ENCODE assay signal across 20 cellular contexts in genomic region chr1:4178501-4178900, GRCh38.
A peak's percentile ranks its signal among the peaks of the same experiment; 100 is the strongest.
DNase-seq lines count a peak whose midpoint lies in the region; ATAC-seq and TF ChIP-seq lines count a peak whose summit lies in the region.
"Had no signal": no experiment of that assay in that cellular context is flagged by ENCODE, and none has a peak within 500 bp of the region (broad histone marks: within the 10 kb centered on the region; RNA-seq: fewer than 3 reads in every experiment).

No MANE protein-coding gene starts in this region.

- intact Hi-C loops in posterior vena cava (cut with DNase I): no loop called here

- no peak overlapping the region for H3K4me3 Mint-ChIP-seq in activated T-cell treated with anti-CD3 and anti-CD28 coated beads, Interleukin-2, amount 50 U/mL, for 24 hours
- no peak overlapping the region for H3K4me3 Mint-ChIP-seq in activated T-cell treated with anti-CD3 and anti-CD28 coated beads, Interleukin-2, amount 50 U/mL, for 72 hours

- DNase-seq in activated T-cell treated with anti-CD3 and anti-CD28 coated beads, Interleukin-2, amount 50 U/mL, for 24 hours: peak; percentile 15
- DNase-seq in activated T-cell treated with anti-CD3 and anti-CD28 coated beads, Interleukin-2, amount 50 U/mL, for 72 hours: no peak
- DNase-seq in HEK293T (ENCODE audit: extremely low spot score) (peak; percentile 0), germinal center (ENCODE audit: low spot score) (peak; percentile 1), posterior vena cava (ENCODE audit: low spot score) (peak; percentile 47)
- DNase-seq: DMS79, GM23248, MG63, NCI-H1417, NCI-H1694 treated with DMSO at 0.1 percent for 48 hours, NCI-H2081 treated with DMSO at 0.1 percent for 48 hours, NCI-H2171 treated with DMSO at 0.1 percent for 48 hours, NCI-H524 treated with DMSO at 0.1 percent for 48 hours, NCI-H82, OCI-M1, Right ventricle myocardium superior had no signal

- H3K9me3 Mint-ChIP-seq in activated T-cell treated with anti-CD3 and anti-CD28 coated beads, Interleukin-2, amount 50 U/mL, for 24 hours: no peaks in the 10 kb centered on the region
- no peaks in the 10 kb centered on the region for H3K9me3 Mint-ChIP-seq in activated T-cell treated with anti-CD3 and anti-CD28 coated beads, Interleukin-2, amount 50 U/mL, for 72 hours

- CTCF ChIA-PET in HEK293T (lab: Yijun Ruan, JAX): no interaction called here

- ATAC-seq in activated T-cell treated with anti-CD3 and anti-CD28 coated beads, Interleukin-2, amount 50 U/mL, for 72 hours (replicated peaks in 1 of 2): no peak
- ATAC-seq in HG02571 (IDR thresholded peaks at IDR 0.05; ENCODE audit: unreplicated experiment) (no peak), GM18502 (IDR thresholded peaks at IDR 0.05; ENCODE audit: poor library complexity, unreplicated experiment) (no peak), HG03571 (IDR thresholded peaks at IDR 0.05; ENCODE audit: unreplicated experiment) (no peak)
- ATAC-seq: HCT116 had no signal

- peaks cover 7% of the 10 kb centered on the region for H3K27me3 Mint-ChIP-seq in activated T-cell treated with anti-CD3 and anti-CD28 coated beads, Interleukin-2, amount 50 U/mL, for 24 hours
- H3K27me3 Mint-ChIP-seq in activated T-cell treated with anti-CD3 and anti-CD28 coated beads, Interleukin-2, amount 50 U/mL, for 72 hours (ENCODE audit: low read depth): no peaks in the 10 kb centered on the region

- no peak overlapping the region for H3K27ac Mint-ChIP-seq in activated T-cell treated with anti-CD3 and anti-CD28 coated beads, Interleukin-2, amount 50 U/mL, for 24 hours
- H3K27ac Mint-ChIP-seq in activated T-cell treated with anti-CD3 and anti-CD28 coated beads, Interleukin-2, amount 50 U/mL, for 72 hours: no peak overlapping the region

- POLR2A ChIA-PET in HEK293T (lab: Yijun Ruan, JAX): no interaction called here

- no peaks in the 10 kb centered on the region for H3K36me3 Mint-ChIP-seq in activated T-cell treated with anti-CD3 and anti-CD28 coated beads, Interleukin-2, amount 50 U/mL, for 24 hours (ENCODE audit: low read depth)
- H3K36me3 Mint-ChIP-seq in activated T-cell treated with anti-CD3 and anti-CD28 coated beads, Interleukin-2, amount 50 U/mL, for 72 hours (ENCODE audit: insufficient read depth in 2 of 2): no peaks in the 10 kb centered on the region

- no peaks in the 10 kb centered on the region for H3K4me1 Mint-ChIP-seq in activated T-cell treated with anti-CD3 and anti-CD28 coated beads, Interleukin-2, amount 50 U/mL, for 24 hours (ENCODE audit: low read depth)
- no peaks in the 10 kb centered on the region for H3K4me1 Mint-ChIP-seq in activated T-cell treated with anti-CD3 and anti-CD28 coated beads, Interleukin-2, amount 50 U/mL, for 72 hours (ENCODE audit: low read depth)

TF ChIP-seq in HEK293T, 16 proteins besides CTCF, POLR2A, EP300 and RAD21:
- no peak for TF ChIP-seq ARNT (IDR thresholded peaks at IDR 0.05)
- no peak for TF ChIP-seq ZNF384 (IDR thresholded peaks at IDR 0.05)
- no peak for TF ChIP-seq FOXM1 (IDR thresholded peaks at IDR 0.05; ENCODE audit: borderline replicate concordance)
- TF ChIP-seq TARDBP (IDR thresholded peaks at IDR 0.05): no peak
- no peak for TF ChIP-seq SP1 (IDR thresholded peaks at IDR 0.05)
- TF ChIP-seq NFRKB (IDR thresholded peaks at IDR 0.05): no peak
- no peak for TF ChIP-seq ELF4 (IDR thresholded peaks at IDR 0.05)
- no peak for TF ChIP-seq SUZ12 (IDR thresholded peaks at IDR 0.05)
- TF ChIP-seq, protein P1, sequence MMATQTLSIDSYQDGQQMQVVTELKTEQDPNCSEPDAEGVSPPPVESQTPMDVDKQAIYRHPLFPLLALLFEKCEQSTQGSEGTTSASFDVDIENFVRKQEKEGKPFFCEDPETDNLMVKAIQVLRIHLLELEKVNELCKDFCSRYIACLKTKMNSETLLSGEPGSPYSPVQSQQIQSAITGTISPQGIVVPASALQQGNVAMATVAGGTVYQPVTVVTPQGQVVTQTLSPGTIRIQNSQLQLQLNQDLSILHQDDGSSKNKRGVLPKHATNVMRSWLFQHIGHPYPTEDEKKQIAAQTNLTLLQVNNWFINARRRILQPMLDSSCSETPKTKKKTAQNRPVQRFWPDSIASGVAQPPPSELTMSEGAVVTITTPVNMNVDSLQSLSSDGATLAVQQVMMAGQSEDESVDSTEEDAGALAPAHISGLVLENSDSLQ (IDR thresholded peaks at IDR 0.05): no peak
- no peak for TF ChIP-seq FOXA1 (IDR thresholded peaks at IDR 0.05)
- TF ChIP-seq CTBP1 (IDR thresholded peaks at IDR 0.05; ENCODE audit: borderline replicate concordance): no peak
- TF ChIP-seq HDGF (IDR thresholded peaks at IDR 0.05; ENCODE audit: borderline replicate concordance): no peak
- TF ChIP-seq LEF1 (IDR thresholded peaks at IDR 0.05; ENCODE audit: borderline replicate concordance): no peak

Comparison
In these comparisons a context has a peak if more than half of its experiments do, and no peak if none do; other contexts are left out.
1. DNase-seq: peak in activated T-cell treated with anti-CD3 and anti-CD28 coated beads, Interleukin-2, amount 50 U/mL, for 24 hours (single experiment), HEK293T (single experiment), germinal center (single experiment) and posterior vena cava (single experiment); none in activated T-cell treated with anti-CD3 and anti-CD28 coated beads, Interleukin-2, amount 50 U/mL, for 72 hours (0 of 2).